ENCODE assay signal across 27 cellular contexts in genomic region chr11:69775163-69775755, GRCh38. TPM values are rescaled to one million over a fixed set of nuclear protein-coding genes. Genes with fewer than 3 reads are reported as not detected.
DNase-seq lines count a peak whose midpoint lies in the region; ATAC-seq and TF ChIP-seq lines count a peak whose summit lies in the region.
"Had no signal": no experiment of that assay in that cellular context is flagged by ENCODE, and none has a peak within 500 bp of the region (broad histone marks: within the 10 kb centered on the region; RNA-seq: fewer than 3 reads in every experiment).

TSS of gene FGF4 (minus strand) at chr11:69775341. CDS start at chr11:69775084, 257 bp downstream.

- intact Hi-C loops in mammary epithelial cell (cut with micrococcal nuclease) = no loop called here
- intact Hi-C loops in MCF 10A (cut with micrococcal nuclease) = no loop called here

- H3K4me1 ChIP-seq in mammary epithelial cell (ENCODE audit: insufficient read depth, low read length) = no peaks in the 10 kb centered on the region
- no peaks in the 10 kb centered on the region for H3K4me1 ChIP-seq in mesodermal cell (ENCODE audit: control insufficient read depth, insufficient read depth, low read length, poor library complexity, severe bottlenecking)
- H3K4me1 ChIP-seq: transverse colon had no signal

- peak; percentile 1 for DNase-seq in mammary epithelial cell
- DNase-seq in MCF 10A (ENCODE audit: unreplicated experiment) = no peak
- peak; percentile 41 for DNase-seq in glutamatergic neuron
- no peak for DNase-seq in GOT3 (lab: John Stamatoyannopoulos, UW)
- no peak for DNase-seq in SW480 (ENCODE audit: low spot score)
- DNase-seq: activated CD8-positive, alpha-beta memory T cell treated with anti-CD3 and anti-CD28 coated beads, Interleukin-2, amount 50 U/mL, for 4 hours; activated naive CD4-positive, alpha-beta T cell treated with Interleukin-2 at 50 U/mL for 16 hours; aorta; CD4-positive, CD25-positive, alpha-beta regulatory T cell; DND-41; naive thymus-derived CD4-positive, alpha-beta T cell; NCI-H1105; NCI-H2107; NCI-H524; OCI-M1; stimulated activated CD4-positive, alpha-beta T cell treated with anti-CD3 and anti-CD28 coated beads, Interleukin-15, amount 100 ng/mL, for 24 hours; stimulated activated naive CD4-positive, alpha-beta T cell; T-helper 9 cell; transverse colon had no signal

- CTCF ChIA-PET in mammary epithelial cell (lab: Charles Lee; ENCODE audit: low non-redundant PET) (no interaction called here), MCF 10A (lab: Yijun Ruan, JAX) (no interaction called here)

- H3K27ac ChIP-seq in mammary epithelial cell (ENCODE audit: insufficient read depth, low read depth, low read length) (no peak within 1 kb of the TSS), mesodermal cell (ENCODE audit: low read depth, low read length, severe bottlenecking) (no peak within 1 kb of the TSS)
- H3K27ac ChIP-seq: KMS-11, transverse colon had no signal

- no peak within 1 kb of the TSS for H3K4me3 Mint-ChIP-seq in MCF 10A (ENCODE audit: unreplicated experiment)
- peak within 1 kb of the TSS; percentile 52 for H3K4me3 Mint-ChIP-seq in glutamatergic neuron (ENCODE audit: unreplicated experiment)
- H3K4me3 Mint-ChIP-seq: CD4-positive, CD25-positive, alpha-beta regulatory T cell had no signal

- H3K27me3 Mint-ChIP-seq in MCF 10A (ENCODE audit: insufficient read depth, unreplicated experiment) = peaks cover 27% of the 10 kb centered on the region
- peaks cover 15% of the 10 kb centered on the region for H3K27me3 Mint-ChIP-seq in glutamatergic neuron (ENCODE audit: unreplicated experiment)

- H3K4me2 ChIP-seq in mammary epithelial cell (ENCODE audit: insufficient read depth, low read depth, low read length) = no peak within 1 kb of the TSS
- H3K4me2 ChIP-seq: KMS-11 had no signal

- BruUV-seq in mammary epithelial cell (replicated peaks; lab: Mats Ljungman, UMichigan) (no TSS peak), MCF 10A (replicated peaks; lab: Mats Ljungman, UMichigan) (no TSS peak)

- 18% methylated on average over 4 of the region's 66 CpGs for WGBS in mammary epithelial cell (ENCODE audit: low coverage, missing lambda C conversion rate)
- WGBS in mesodermal cell (ENCODE audit: insufficient coverage in 2 of 2), 2 experiments = 4 to 5% methylated on average over 52 to 66 of the region's 66 CpGs

- no peak within 1 kb of the TSS for H3K9ac ChIP-seq in mammary epithelial cell (ENCODE audit: insufficient read depth, low read length)
- H3K9ac ChIP-seq: KMS-11 had no signal

- POLR2A ChIA-PET in MCF 10A (lab: Yijun Ruan, JAX) = no interaction called here

- ATAC-seq in esophagus mucosa (no peak), HG03460 (IDR thresholded peaks at IDR 0.05; ENCODE audit: unreplicated experiment) (no peak)
- ATAC-seq: naive thymus-derived CD4-positive, alpha-beta T cell had no signal

- TF ChIP-seq CTCF in mammary epithelial cell (conservative IDR thresholded peaks at IDR 0.05 in 1 of 2, IDR thresholded peaks at IDR 0.05 in 1 of 2; ENCODE audit: extremely low read depth in 1 of 2, insufficient read depth in 1 of 2, low read depth in 1 of 2, low read length in 2 of 2) (no peak), MCF 10A (IDR thresholded peaks at IDR 0.05; ENCODE audit: unreplicated experiment) (no peak), glutamatergic neuron (IDR thresholded peaks at IDR 0.05; ENCODE audit: partially characterized antibody, unreplicated experiment) (no peak)

- H3K79me2 ChIP-seq in mammary epithelial cell (ENCODE audit: insufficient read depth, low read length) = no peaks in the 10 kb centered on the region

- H3K4me1 Mint-ChIP-seq in MCF 10A (ENCODE audit: insufficient read depth, unreplicated experiment) (no peaks in the 10 kb centered on the region), glutamatergic neuron (ENCODE audit: low read depth, unreplicated experiment) (peaks cover 7% of the 10 kb centered on the region)
- H3K4me1 Mint-ChIP-seq: CD4-positive, CD25-positive, alpha-beta regulatory T cell had no signal

- no peaks in the 10 kb centered on the region for H3K9me3 ChIP-seq in mammary epithelial cell (replicated peaks; ENCODE audit: insufficient read depth, low read length)
- no peaks in the 10 kb centered on the region for H3K9me3 ChIP-seq in mesodermal cell (ENCODE audit: control insufficient read depth, low read length)
- H3K9me3 ChIP-seq: transverse colon had no signal

- H3K4me3 ChIP-seq in mammary epithelial cell (replicated peaks in 1 of 3; ENCODE audit: insufficient read depth in 1 of 3, low read depth in 2 of 3, low read length in 3 of 3) (no peak within 1 kb of the TSS), mesodermal cell (ENCODE audit: extremely low read depth, insufficient read depth, low read length, poor library complexity, severe bottlenecking) (peak within 1 kb of the TSS; percentile 3)
- H3K4me3 ChIP-seq: transverse colon had no signal

- dilution Hi-C loops in mammary epithelial cell (cut with HindIII; ENCODE audit: low sequenced_read_pairs) = no loop called here

- no peak within 1 kb of the TSS for H2AFZ ChIP-seq in mammary epithelial cell (ENCODE audit: low read depth, low read length)

- H3K27ac Mint-ChIP-seq in MCF 10A (ENCODE audit: low read depth, unreplicated experiment) (no peak within 1 kb of the TSS), glutamatergic neuron (ENCODE audit: unreplicated experiment) (no peak within 1 kb of the TSS)
- H3K27ac Mint-ChIP-seq: CD4-positive, CD25-positive, alpha-beta regulatory T cell; naive thymus-derived CD4-positive, alpha-beta T cell had no signal

- no peaks in the 10 kb centered on the region for H3K9me3 Mint-ChIP-seq in MCF 10A (ENCODE audit: unreplicated experiment)
- peaks cover 3% of the 10 kb centered on the region for H3K9me3 Mint-ChIP-seq in glutamatergic neuron (ENCODE audit: unreplicated experiment)
- H3K9me3 Mint-ChIP-seq: CD4-positive, CD25-positive, alpha-beta regulatory T cell; naive thymus-derived CD4-positive, alpha-beta T cell had no signal

- no peaks in the 10 kb centered on the region for H4K20me1 ChIP-seq in mammary epithelial cell (ENCODE audit: insufficient read depth, low read length)

- H3K36me3 Mint-ChIP-seq in MCF 10A (ENCODE audit: insufficient read depth, unreplicated experiment) = no peaks in the 10 kb centered on the region
- H3K36me3 Mint-ChIP-seq in glutamatergic neuron (ENCODE audit: unreplicated experiment) = no peaks in the 10 kb centered on the region
- H3K36me3 Mint-ChIP-seq: CD4-positive, CD25-positive, alpha-beta regulatory T cell; naive thymus-derived CD4-positive, alpha-beta T cell had no signal

- in situ Hi-C loops in mammary epithelial cell (cut with MboI; ENCODE audit: low sequenced_read_pairs in 2 of 2) = no loop called here

- peaks cover 27% of the 10 kb centered on the region for H3K27me3 ChIP-seq in mammary epithelial cell (ENCODE audit: insufficient read depth, low read length)

- no peaks in the 10 kb centered on the region for H3K36me3 ChIP-seq in mammary epithelial cell (ENCODE audit: insufficient read depth, low read length)
- no peaks in the 10 kb centered on the region for H3K36me3 ChIP-seq in mesodermal cell (ENCODE audit: control insufficient read depth, insufficient read depth, low read length)
- H3K36me3 ChIP-seq: transverse colon had no signal

RNA-seq across cellular contexts. Expression of gene FGF4, which starts in this region (rescaled TPM):
- total RNA-seq in mammary epithelial cell (not detected), MCF 10A (2022) (not detected in 2 replicates), glutamatergic neuron (ENCODE audit: unreplicated experiment) (0.37 TPM), esophagus mucosa (not detected)
- polyA plus RNA-seq in mammary epithelial cell = not detected
- polyA minus RNA-seq in mammary epithelial cell = not detected
- 0.07 TPM for polyA plus RNA-seq in mesodermal cell (2013, experiment 1 of 2)
- polyA plus RNA-seq in mesodermal cell (2013, experiment 2 of 2) = not detected
- total RNA-seq: aorta; CD4-positive, CD25-positive, alpha-beta regulatory T cell; fibroblast of villous mesenchyme; lower leg skin; naive thymus-derived CD4-positive, alpha-beta T cell; renal cortical epithelial cell; SK-MEL-5; transverse colon had no signal
- polyA plus RNA-seq: CD4-positive, CD25-positive, alpha-beta regulatory T cell; naive thymus-derived CD4-positive, alpha-beta T cell had no signal

Comparison
In these comparisons a context has a peak if more than half of its experiments do, and no peak if none do; other contexts are left out.
1. Peak in DNase-seq in mammary epithelial cell; RNA of the gene not detected or under 1 TPM.
2. Peak in DNase-seq in glutamatergic neuron; RNA of the gene not detected or under 1 TPM.